6 cellular contexts compared by ENCODE assay signal in genomic region chr5:9391080-9391479, GRCh38.
"Had no signal": no experiment of that assay in that cellular context is flagged by ENCODE, and none has a peak within 500 bp of the region (broad histone marks: within the 10 kb centered on the region; RNA-seq: fewer than 3 reads in every experiment).

No MANE protein-coding gene starts in this region.

- FAIRE-seq: H54 had no signal

- DNase-seq: GM23248, GOT3, H9, HCEC 1CT, KBM-7 had no signal

- H3K4me3 ChIP-seq: GM23248 had no signal

- H3K9ac ChIP-seq: GM23248 had no signal

- H3K27ac ChIP-seq: GM23248 had no signal

- H2AFZ ChIP-seq: GM23248 had no signal
